8 cellular contexts compared by ENCODE assay signal in the genomic region with DNA sequence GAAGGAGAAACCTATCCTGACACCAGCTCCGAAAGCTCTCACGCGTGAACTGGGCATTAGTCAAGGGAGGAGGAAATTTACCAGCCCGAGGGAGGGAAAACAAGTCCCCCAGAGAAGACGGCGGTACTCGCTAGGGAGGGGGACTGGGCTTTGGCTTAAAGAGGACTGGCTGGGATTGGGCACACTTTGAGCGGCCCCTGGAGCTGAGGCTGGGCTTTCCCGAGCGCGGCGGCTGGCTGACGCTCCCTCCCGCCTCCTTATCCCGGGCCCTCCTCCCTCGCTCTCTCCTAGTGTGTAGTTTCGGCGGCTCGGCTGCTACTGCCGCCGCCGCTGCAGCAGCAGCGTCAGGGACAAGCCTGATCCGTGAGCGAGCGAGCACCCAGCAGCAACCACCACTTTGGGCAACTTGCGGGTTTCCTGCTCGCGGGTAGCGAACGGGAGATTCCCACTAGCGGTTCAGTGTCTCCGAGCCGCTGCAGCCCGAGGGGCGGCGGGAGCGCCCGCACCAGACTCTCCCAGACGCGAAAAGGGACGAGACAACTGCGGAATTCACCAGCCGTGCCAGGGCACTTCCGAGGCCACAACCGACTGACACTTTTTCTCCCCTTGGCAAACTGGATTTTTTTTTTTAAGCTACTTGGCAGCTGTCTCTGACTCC. TPM values are rescaled to one million over a fixed set of nuclear protein-coding genes. Genes with fewer than 3 reads are reported as not detected.
DNase-seq lines count a peak whose midpoint lies in the region; ATAC-seq and TF ChIP-seq lines count a peak whose summit lies in the region.

No MANE protein-coding gene starts in this region.

- ATAC-seq in gastrocnemius medialis (no peak), HG02588 (IDR thresholded peaks at IDR 0.05; ENCODE audit: unreplicated experiment) (no peak), GM21576 (IDR thresholded peaks at IDR 0.05; ENCODE audit: unreplicated experiment) (no peak)

- in situ Hi-C loops in astrocyte of the spinal cord (cut with HindIII; ENCODE audit: low sequenced_read_pairs) (no loop called here), gastrocnemius medialis (cut with MboI; ENCODE audit: low sequenced_read_pairs in 4 of 4) (no loop called here)

- H3K36me3 ChIP-seq in gastrocnemius medialis = no peaks in the 10 kb centered on the region

- TF ChIP-seq CTCF in astrocyte of the spinal cord (IDR thresholded peaks at IDR 0.05; ENCODE audit: low read depth, low read length) (no peak), gastrocnemius medialis (IDR thresholded peaks at IDR 0.05 in 4 of 5, conservative IDR thresholded peaks at IDR 0.05 in 1 of 5) (no peak)

- H3K4me1 ChIP-seq in gastrocnemius medialis = peaks cover 12 to 13% of the 10 kb centered on the region in 2 donors

- TF ChIP-seq POLR2A in gastrocnemius medialis (IDR thresholded peaks at IDR 0.05) = no peak

- H3K27me3 ChIP-seq in gastrocnemius medialis = peaks cover 63 to 67% (median 66%) of the 10 kb centered on the region in 3 donors

- DNase-seq in SHP77 (lab: John Stamatoyannopoulos, UW) = peak; percentile 16 to 21
- no peak for DNase-seq in SHP77 treated with DMSO at 0.1 percent for 48 hours (lab: John Stamatoyannopoulos, UW)
- DNase-seq in NCI-H146 treated with DMSO at 0.1 percent for 48 hours (lab: John Stamatoyannopoulos, UW; ENCODE audit: unreplicated experiment) = peak; percentile 48
- peak; percentile 66 for DNase-seq in astrocyte of the spinal cord (ENCODE audit: low read depth, low spot score)
- DNase-seq in gastrocnemius medialis = no peak

- peak overlapping the region in 1 of 4 donors; percentile 25 for H3K27ac ChIP-seq in gastrocnemius medialis

- peak overlapping the region; percentile 54 for H3K4me3 ChIP-seq in astrocyte of the spinal cord (ENCODE audit: low read depth, low read length)
- H3K4me3 ChIP-seq in iPS-11a (ENCODE audit: low read depth, low read length) = peak overlapping the region; percentile 80
- H3K4me3 ChIP-seq in gastrocnemius medialis = peak overlapping the region; percentile 43 to 55 (median 47)

- intact Hi-C loops in gastrocnemius medialis (cut with DNase I; ENCODE audit: low total_unique reads) = no loop called here

- H3K9me3 ChIP-seq in gastrocnemius medialis = no peaks in the 10 kb centered on the region

RNA-seq across cellular contexts. Expression of a gene that starts 0.7 kb away (rescaled TPM):
- under 1 TPM in 3 of 4 donors, not detected in 1; 0.29 to 0.39 (median 0.39) TPM for total RNA-seq in gastrocnemius medialis

Comparison
In these comparisons a context has a peak if more than half of its experiments do, and no peak if none do; other contexts are left out.
1. DNase-seq: peak in SHP77 (2 of 2), NCI-H146 treated with DMSO at 0.1 percent for 48 hours (single experiment) and astrocyte of the spinal cord (single experiment); none in SHP77 treated with DMSO at 0.1 percent for 48 hours (single experiment) and gastrocnemius medialis (0 of 2).
2. Peak in every context shown above with its lines, with median percentiles within 50 percentile points of each other: H3K4me3 ChIP-seq.